Comparison of ENCODE assay signal across 1 cellular context in the genomic region with DNA sequence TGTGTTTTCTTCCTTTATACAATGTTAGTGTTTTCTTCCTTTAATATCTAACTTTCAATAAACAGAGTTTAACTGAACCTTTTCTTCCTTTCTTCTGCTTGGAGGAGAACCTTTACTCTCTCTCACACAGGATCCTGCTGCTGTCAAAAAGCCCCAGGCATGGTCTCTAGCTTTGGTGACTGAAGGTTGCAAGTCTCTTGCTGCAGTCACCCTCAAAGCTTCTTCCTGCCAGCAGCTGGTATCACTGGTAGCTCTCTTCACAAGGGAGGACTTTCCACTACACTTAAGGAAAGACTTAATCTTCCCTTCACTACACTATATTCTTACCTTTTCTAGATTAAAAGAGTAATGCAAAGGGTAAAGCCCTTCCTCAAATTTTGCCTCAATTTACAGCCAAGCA.
TF ChIP-seq lines count a peak whose summit lies in the region.

No MANE protein-coding gene starts in this region.

TF ChIP-seq in A549, 52 proteins besides CTCF, POLR2A, EP300 and RAD21:
- TF ChIP-seq HMGXB4 (CRISPR knock-in tag; IDR thresholded peaks at IDR 0.05; ENCODE audit: borderline replicate concordance) (no peak), NR3C1 (IDR thresholded peaks at IDR 0.05) (no peak), CBX2 (IDR thresholded peaks at IDR 0.05; ENCODE audit: borderline replicate concordance, low read depth) (no peak), TFCP2L1 (CRISPR knock-in tag; IDR thresholded peaks at IDR 0.05) (no peak), ZNF302 (CRISPR knock-in tag; IDR thresholded peaks at IDR 0.05) (no peak), MYC (IDR thresholded peaks at IDR 0.05; ENCODE audit: borderline replicate concordance, low read length) (no peak), PBX3 (IDR thresholded peaks at IDR 0.05) (no peak)
- TF ChIP-seq, protein P1, sequence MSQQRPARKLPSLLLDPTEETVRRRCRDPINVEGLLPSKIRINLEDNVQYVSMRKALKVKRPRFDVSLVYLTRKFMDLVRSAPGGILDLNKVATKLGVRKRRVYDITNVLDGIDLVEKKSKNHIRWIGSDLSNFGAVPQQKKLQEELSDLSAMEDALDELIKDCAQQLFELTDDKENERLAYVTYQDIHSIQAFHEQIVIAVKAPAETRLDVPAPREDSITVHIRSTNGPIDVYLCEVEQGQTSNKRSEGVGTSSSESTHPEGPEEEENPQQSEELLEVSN (IDR thresholded peaks at IDR 0.05; ENCODE audit: borderline replicate concordance, low read depth) = no peak
